9 cellular contexts compared by ENCODE assay signal in the genomic region with DNA sequence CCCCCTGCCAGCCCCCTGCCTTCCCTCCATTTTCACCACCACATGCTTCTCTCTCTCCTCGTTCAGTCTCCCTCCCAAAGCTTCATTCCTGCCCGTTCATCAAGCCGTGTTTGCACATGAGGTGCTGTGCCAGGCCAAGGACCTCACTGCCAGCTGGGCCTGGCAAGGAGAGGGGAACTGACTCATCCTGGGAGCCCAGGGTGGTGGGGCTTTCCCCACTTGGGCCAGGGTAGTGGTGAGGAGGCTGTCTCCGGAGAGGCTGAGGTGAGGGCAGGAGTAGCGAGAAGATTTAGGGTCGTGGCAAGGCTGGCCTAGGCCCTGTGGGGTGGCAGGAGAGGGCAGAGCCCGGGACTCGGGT. TPM values are rescaled to one million over a fixed set of nuclear protein-coding genes. Genes with fewer than 3 reads are reported as not detected.
A peak's percentile ranks its signal among the peaks of the same experiment; 100 is the strongest.
DNase-seq lines count a peak whose midpoint lies in the region; ATAC-seq, FAIRE-seq and TF ChIP-seq lines count a peak whose summit lies in the region.
"Had no signal": no experiment of that assay in that cellular context is flagged by ENCODE, and none has a peak within 500 bp of the region (broad histone marks: within the 10 kb centered on the region; RNA-seq: fewer than 3 reads in every experiment).

No MANE protein-coding gene starts in this region.

- H3K9me3 Mint-ChIP-seq in stimulated activated effector memory CD8-positive, alpha-beta T cell treated with anti-CD3 and anti-CD28 coated beads, Interleukin-12 subunit alpha, Interleukin-12 subunit beta, amount 100 ng/mL, for 72 hours, result no peaks in the 10 kb centered on the region

- peaks cover 28% of the 10 kb centered on the region for H3K4me1 Mint-ChIP-seq in stimulated activated effector memory CD8-positive, alpha-beta T cell treated with anti-CD3 and anti-CD28 coated beads, Interleukin-12 subunit alpha, Interleukin-12 subunit beta, amount 100 ng/mL, for 72 hours

- H3K27me3 ChIP-seq in gastroesophageal sphincter, result no peaks in the 10 kb centered on the region

- no peak overlapping the region for H3K4me3 ChIP-seq in gastroesophageal sphincter

- H3K4me3 Mint-ChIP-seq in stimulated activated effector memory CD8-positive, alpha-beta T cell treated with anti-CD3 and anti-CD28 coated beads, Interleukin-12 subunit alpha, Interleukin-12 subunit beta, amount 100 ng/mL, for 72 hours, result no peak overlapping the region

- ATAC-seq in gastroesophageal sphincter (peak; percentile 79), HG03457 (IDR thresholded peaks at IDR 0.05; ENCODE audit: unreplicated experiment) (no peak), GM18873 (IDR thresholded peaks at IDR 0.05; ENCODE audit: low FRiP score, unreplicated experiment) (no peak), HG02571 (IDR thresholded peaks at IDR 0.05; ENCODE audit: unreplicated experiment) (no peak)
- peak; percentile 80 for ATAC-seq in stimulated activated effector memory CD8-positive, alpha-beta T cell treated with anti-CD3 and anti-CD28 coated beads, Interleukin-12 subunit alpha, Interleukin-12 subunit beta, amount 100 ng/mL, for 72 hours

- FAIRE-seq in RCC 7860 (lab: Jason Lieb, UNC), result peak; percentile 84
- FAIRE-seq: small intestine had no signal

- no peak for TF ChIP-seq CTCF in gastroesophageal sphincter (IDR thresholded peaks at IDR 0.05)

- no peaks in the 10 kb centered on the region for H3K9me3 ChIP-seq in gastroesophageal sphincter

- H3K36me3 ChIP-seq in gastroesophageal sphincter, result no peaks in the 10 kb centered on the region

- WGBS in gastroesophageal sphincter (ENCODE audit: low coverage in 1 of 2), 2 donors, result 83% methylated on average over 2 of the region's 8 CpGs; no CpG with 5 or more reads in 1 of the 2 donors

- DNase-seq in NCI-H1694 (lab: John Stamatoyannopoulos, UW), result peak; percentile 29
- no peak for DNase-seq in NCI-H1694 treated with DMSO at 0.1 percent for 48 hours (lab: John Stamatoyannopoulos, UW)
- peak; percentile 84 for DNase-seq in RCC 7860 (ENCODE audit: low spot score)
- peak in 1 of 2 donors; percentile 64 for DNase-seq in stimulated activated effector memory CD8-positive, alpha-beta T cell treated with anti-CD3 and anti-CD28 coated beads, Interleukin-12 subunit alpha, Interleukin-12 subunit beta, amount 100 ng/mL, for 72 hours (ENCODE audit: low spot score in 2 of 2)
- DNase-seq: small intestine had no signal

- H3K36me3 Mint-ChIP-seq in stimulated activated effector memory CD8-positive, alpha-beta T cell treated with anti-CD3 and anti-CD28 coated beads, Interleukin-12 subunit alpha, Interleukin-12 subunit beta, amount 100 ng/mL, for 72 hours, result peaks cover 10% of the 10 kb centered on the region

- H3K27ac ChIP-seq in gastroesophageal sphincter, result peak overlapping the region in 3 of 4 donors; percentile 36 to 60 (median 50)

- peaks cover 0 to 40% (median 0%) of the 10 kb centered on the region in 3 donors for H3K4me1 ChIP-seq in gastroesophageal sphincter

- peak overlapping the region; percentile 37 for H3K27ac Mint-ChIP-seq in stimulated activated effector memory CD8-positive, alpha-beta T cell treated with anti-CD3 and anti-CD28 coated beads, Interleukin-12 subunit alpha, Interleukin-12 subunit beta, amount 100 ng/mL, for 72 hours

- TF ChIP-seq POLR2A in gastroesophageal sphincter (IDR thresholded peaks at IDR 0.05), result no peak

- TF ChIP-seq EP300 in gastroesophageal sphincter (IDR thresholded peaks at IDR 0.05), result no peak

RNA-seq across cellular contexts. Expression of a gene that starts 30.4 kb away (rescaled TPM):
- 10 to 100 TPM; 31.1 to 72.1 (median 44.0) TPM for total RNA-seq in gastroesophageal sphincter

Comparison
In these comparisons a context has a peak if more than half of its experiments do, and no peak if none do; other contexts are left out.
1. ATAC-seq: peak in gastroesophageal sphincter (single experiment) and stimulated activated effector memory CD8-positive, alpha-beta T cell treated with anti-CD3 and anti-CD28 coated beads, Interleukin-12 subunit alpha, Interleukin-12 subunit beta, amount 100 ng/mL, for 72 hours (single experiment); none in HG03457 (single experiment), GM18873 (single experiment) and HG02571 (single experiment).